Comparison of ENCODE assay signal across 18 cellular contexts in genomic region chr9:33649463-33649862, GRCh38.
DNase-seq lines count a peak whose midpoint lies in the region; ATAC-seq, FAIRE-seq and TF ChIP-seq lines count a peak whose summit lies in the region.
"Had no signal": no experiment of that assay in that cellular context is flagged by ENCODE, and none has a peak within 500 bp of the region (broad histone marks: within the 10 kb centered on the region; RNA-seq: fewer than 3 reads in every experiment).

No MANE protein-coding gene starts in this region.

- no peak overlapping the region for H3K9ac ChIP-seq in GM12878 (ENCODE audit: control insufficient read depth, insufficient read depth, low read length)

- CTCF ChIA-PET in GM12878 (lab: Yijun Ruan, JAX): interaction anchor here (0.5 to 1.9 kb wide), 2 partner anchors 72 to 173 kb away, joined by 3 to 9 read pairs; no protein-coding TSS in a partner anchor

- H3K79me2 ChIP-seq in GM12878 (ENCODE audit: control insufficient read depth, insufficient read depth, low read length) (no peaks in the 10 kb centered on the region), osteoblast (ENCODE audit: insufficient read depth, low read length) (no peaks in the 10 kb centered on the region)

- no peaks in the 10 kb centered on the region for H3K4me1 ChIP-seq in GM12878 (ENCODE audit: control insufficient read depth, insufficient read depth, low read length)
- no peaks in the 10 kb centered on the region for H3K4me1 ChIP-seq in osteoblast (ENCODE audit: insufficient read depth, low read length)

- POLR2A ChIA-PET in GM12878 (lab: Charles Lee): interaction anchor here (0.6 kb wide), 1 partner anchor 25 kb away, joined by 3 read pairs; no protein-coding TSS in a partner anchor

- TF ChIP-seq POLR2A in GM12878 (IDR thresholded peaks at IDR 0.05; ENCODE audit: low read depth, low read length): no peak

- intact Hi-C loops in GM12878 (cut with micrococcal nuclease; ENCODE audit: unreplicated experiment): no loop called here

- H3K9me3 Mint-ChIP-seq in activated naive CD4-positive, alpha-beta T cell treated with anti-CD3 and anti-CD28 coated beads, Interleukin-2, amount 50 U/mL, for 72 hours: no peaks in the 10 kb centered on the region
- H3K9me3 Mint-ChIP-seq: CD4-positive, alpha-beta T cell; H9 had no signal

- H3K4me3 ChIP-seq in GM12878 (no peak overlapping the region), osteoblast (ENCODE audit: insufficient read depth, low read length) (no peak overlapping the region)

- peak; percentile 34 to 69 for ATAC-seq in activated naive CD4-positive, alpha-beta T cell treated with anti-CD3 and anti-CD28 coated beads, Interleukin-2, amount 50 U/mL, for 72 hours
- ATAC-seq in GM12878: peak; percentile 27; the same call in 1 of the 3 replicates
- no peak for ATAC-seq in HG03045 (IDR thresholded peaks at IDR 0.05; ENCODE audit: unreplicated experiment)

- H3K36me3 ChIP-seq in GM12878 (ENCODE audit: control insufficient read depth in 2 of 2, insufficient read depth in 2 of 2, low read length in 1 of 2): no peaks in the 10 kb centered on the region
- H3K36me3 ChIP-seq in osteoblast (ENCODE audit: insufficient read depth, low read length): no peaks in the 10 kb centered on the region

- H2AFZ ChIP-seq in GM12878 (ENCODE audit: control insufficient read depth, low read depth, low read length) (no peak overlapping the region), osteoblast (ENCODE audit: low read length) (no peak overlapping the region)

- no peak overlapping the region for H3K27ac ChIP-seq in GM12878 (ENCODE audit: control insufficient read depth, insufficient read depth)
- no peak overlapping the region for H3K27ac ChIP-seq in osteoblast (ENCODE audit: low read depth, low read length)

- H3K27me3 ChIP-seq in GM12878 (replicated peaks in 1 of 2; ENCODE audit: control insufficient read depth in 2 of 2, insufficient read depth in 2 of 2, low read length in 1 of 2) (no peaks in the 10 kb centered on the region), osteoblast (ENCODE audit: insufficient read depth, low read length) (peaks cover 53% of the 10 kb centered on the region)

- no peak for TF ChIP-seq RAD21 in GM12878 (IDR thresholded peaks at IDR 0.05; ENCODE audit: insufficient read depth, low read depth, low read length)

- in situ Hi-C loops in SK-MEL-5 (cut with HindIII; ENCODE audit: low pct_unique_long_range_greater_than_20kb, low sequenced_read_pairs) (no loop called here), GM12878 (cut with MboI) (no loop called here)

- no peak for TF ChIP-seq EP300 in GM12878 (IDR thresholded peaks at IDR 0.05; ENCODE audit: borderline replicate concordance in 1 of 2, control insufficient read depth in 1 of 2, low read depth in 2 of 2, low read length in 2 of 2)

- H3K27ac Mint-ChIP-seq in activated naive CD4-positive, alpha-beta T cell treated with anti-CD3 and anti-CD28 coated beads, Interleukin-2, amount 50 U/mL, for 72 hours: no peak overlapping the region
- H3K27ac Mint-ChIP-seq: CD4-positive, alpha-beta T cell; H9 had no signal

- no peak overlapping the region for H3K4me2 ChIP-seq in GM12878 (ENCODE audit: control insufficient read depth, insufficient read depth)
- no peak overlapping the region for H3K4me2 ChIP-seq in osteoblast (ENCODE audit: insufficient read depth, low read length)

- H3K9me3 ChIP-seq in GM12878 (replicated peaks; ENCODE audit: control insufficient read depth, insufficient read depth, low read length): no peaks in the 10 kb centered on the region
- H3K9me3 ChIP-seq in osteoblast (ENCODE audit: low read depth, low read length): no peaks in the 10 kb centered on the region

- no peaks in the 10 kb centered on the region for H3K36me3 Mint-ChIP-seq in activated naive CD4-positive, alpha-beta T cell treated with anti-CD3 and anti-CD28 coated beads, Interleukin-2, amount 50 U/mL, for 72 hours

- no TSS peak for BruUV-seq in GM12878 (replicated peaks; lab: Mats Ljungman, UMichigan)

- RAD21 ChIA-PET in GM12878 (lab: Charles Lee; ENCODE audit: unreplicated experiment): no interaction called here

- FAIRE-seq in GM12878 (lab: Jason Lieb, UNC): no peak
- FAIRE-seq: G401.6, GM19239 had no signal

- TF ChIP-seq CTCF in GM12878 (IDR thresholded peaks at IDR 0.05 in 2 of 3, conservative IDR thresholded peaks at IDR 0.05 in 1 of 3; ENCODE audit: control insufficient read depth in 2 of 3, extremely low read depth in 1 of 3, insufficient read depth in 1 of 3, low read depth in 3 of 3, low read length in 3 of 3) (no peak), osteoblast (IDR thresholded peaks at IDR 0.05; ENCODE audit: extremely low read depth, low read depth, low read length) (no peak)

- no peak for DNase-seq in activated naive CD4-positive, alpha-beta T cell treated with anti-CD3 and anti-CD28 coated beads, Interleukin-2, amount 50 U/mL, for 72 hours (ENCODE audit: low spot score in 2 of 2)
- no peak for DNase-seq in activated naive CD4-positive, alpha-beta T cell (lab: John Stamatoyannopoulos, UW)
- DNase-seq in SK-MEL-5 (ENCODE audit: low read depth, low spot score) (peak; percentile 33), GM12878 (ENCODE audit: low read depth, low spot score) (no peak), osteoblast (ENCODE audit: insufficient read length, low spot score, missing footprints) (no peak), NCI-H146 (lab: John Stamatoyannopoulos, UW) (no peak)
- DNase-seq: AML-193; CD4-positive, alpha-beta T cell; DMS79; H9; IMR-90; NCI-H1436 treated with DMSO at 0.1 percent for 48 hours; NCI-H446 treated with DMSO at 0.1 percent for 48 hours; NCI-H82; SIG-M5 had no signal

- no peaks in the 10 kb centered on the region for H4K20me1 ChIP-seq in GM12878 (ENCODE audit: control insufficient read depth, insufficient read depth)
- H4K20me1 ChIP-seq in osteoblast (ENCODE audit: insufficient read depth, low read length): no peaks in the 10 kb centered on the region

- SMC1A ChIA-PET in GM12878 (lab: Charles Lee; ENCODE audit: uncharacterized antibody, unreplicated experiment): no interaction called here

TF ChIP-seq in GM12878, 131 proteins besides CTCF, POLR2A, EP300 and RAD21:
- no peak for TF ChIP-seq JUND (IDR thresholded peaks at IDR 0.05; ENCODE audit: low read depth, low read length)
- 0 out of 2 replicates have a peak, but pooled peaks have one; percentile 20 for TF ChIP-seq RUNX3 (IDR thresholded peaks at IDR 0.05; ENCODE audit: low read length)
